In genomic region chr21:25801217-25802015, GRCh38 we compare ENCODE assay signal across 8 cellular contexts.
DNase-seq lines count a peak whose midpoint lies in the region; TF ChIP-seq lines count a peak whose summit lies in the region.

No MANE protein-coding gene starts in this region.

- no peaks in the 10 kb centered on the region for H3K79me1 ChIP-seq in trophoblast cell (ENCODE audit: low read length)

- no CpG with 5 or more reads among the region's 20 CpGs for WGBS in trophoblast cell (ENCODE audit: extremely low coverage, insufficient coverage, insufficient read length)

- no peak overlapping the region for H2AK5ac ChIP-seq in trophoblast cell (ENCODE audit: low read length)

- H3K18ac ChIP-seq in trophoblast cell (ENCODE audit: low read length): no peak overlapping the region

- H3K4me2 ChIP-seq in trophoblast cell (ENCODE audit: low read length): peak overlapping the region; percentile 23

- no peaks in the 10 kb centered on the region for H3K4me1 ChIP-seq in SJSA1 (replicated peaks)
- H3K4me1 ChIP-seq in trophoblast cell (ENCODE audit: control insufficient read depth in 1 of 2, insufficient read depth in 2 of 2, low read length in 2 of 2): no peaks in the 10 kb centered on the region

- H3K14ac ChIP-seq in trophoblast cell (ENCODE audit: low read length): no peak overlapping the region

- H3K27me3 ChIP-seq in H7 (ENCODE audit: control insufficient read depth, insufficient read depth, low read length) (no peaks in the 10 kb centered on the region; the same call in 1 of the 2 replicates), SJSA1 (replicated peaks) (no peaks in the 10 kb centered on the region), trophoblast cell (ENCODE audit: insufficient read depth, low read length) (no peaks in the 10 kb centered on the region)

- no peak overlapping the region for H2BK120ac ChIP-seq in trophoblast cell (ENCODE audit: insufficient read depth, low read length, poor library complexity)

- H3K4me1 Mint-ChIP-seq in type B pancreatic cell (ENCODE audit: unreplicated experiment): peaks cover 6% of the 10 kb centered on the region

- H3K27me3 Mint-ChIP-seq in type B pancreatic cell: peaks cover 13% of the 10 kb centered on the region

- H3K27ac ChIP-seq in SJSA1 (no peak overlapping the region), trophoblast cell (ENCODE audit: low read depth, low read length) (no peak overlapping the region)

- no peak overlapping the region for H3K4me3 Mint-ChIP-seq in type B pancreatic cell

- peak overlapping the region; percentile 16; the same call in 1 of the 2 replicates for H3K4me3 ChIP-seq in H7 (ENCODE audit: insufficient read depth, low read depth, low read length)
- H3K4me3 ChIP-seq in SJSA1: no peak overlapping the region
- H3K4me3 ChIP-seq in trophoblast cell (ENCODE audit: low read depth, low read length): no peak overlapping the region

- no peak overlapping the region for H3K27ac Mint-ChIP-seq in type B pancreatic cell

- no peak overlapping the region for H2AFZ ChIP-seq in trophoblast cell (ENCODE audit: insufficient read depth, low read length, poor library complexity)

- H2BK5ac ChIP-seq in trophoblast cell (ENCODE audit: low read depth, low read length, poor library complexity): no peak overlapping the region

- H2BK12ac ChIP-seq in trophoblast cell (ENCODE audit: low read length): no peak overlapping the region

- no peaks in the 10 kb centered on the region for H3K9me3 ChIP-seq in SJSA1 (replicated peaks)
- no peaks in the 10 kb centered on the region for H3K9me3 ChIP-seq in trophoblast cell (ENCODE audit: insufficient read depth, low read depth, low read length)

- H3K23ac ChIP-seq in trophoblast cell (ENCODE audit: low read length): no peak overlapping the region

- no peaks in the 10 kb centered on the region for H3K36me3 Mint-ChIP-seq in type B pancreatic cell

- no peak overlapping the region for H3K4ac ChIP-seq in trophoblast cell (ENCODE audit: low read depth, low read length)

- DNase-seq in GM03348 (ENCODE audit: low spot score) (peak; percentile 87), H7 (peak; percentile 67), SJSA1 (ENCODE audit: low read depth in 1 of 2, low spot score in 2 of 2) (peak; percentile 36 to 78), glomerular endothelial cell (ENCODE audit: extremely low read depth, low read depth, low spot score) (peak; percentile 56), trophoblast cell (peak; percentile 86 to 96), type B pancreatic cell (ENCODE audit: extremely low spot score, unreplicated experiment) (peak; percentile 84)
- DNase-seq in activated naive CD4-positive, alpha-beta T cell (lab: John Stamatoyannopoulos, UW): peak; percentile 51 to 72 (median 65)

- peaks cover 5% of the 10 kb centered on the region for H3K9me3 Mint-ChIP-seq in type B pancreatic cell

- no peak overlapping the region for H4K12ac ChIP-seq in trophoblast cell (ENCODE audit: low read depth, low read length)

- H3K79me2 ChIP-seq in trophoblast cell (ENCODE audit: control insufficient read depth, insufficient read depth, low read length, poor library complexity): no peaks in the 10 kb centered on the region

- TF ChIP-seq CTCF in LNCAP (IDR thresholded peaks at IDR 0.05) (peak; percentile 97), type B pancreatic cell (conservative IDR thresholded peaks at IDR 0.05) (peak; percentile 97)

- no peak overlapping the region for H4K8ac ChIP-seq in trophoblast cell (ENCODE audit: low read depth, low read length)

- no peak overlapping the region for H3K9ac ChIP-seq in trophoblast cell (ENCODE audit: low read length)

- H4K91ac ChIP-seq in trophoblast cell (ENCODE audit: low read depth, low read length): no peak overlapping the region

- H3K36me3 ChIP-seq in H7 (replicated peaks; ENCODE audit: control insufficient read depth, insufficient read depth, low read length) (no peaks in the 10 kb centered on the region), SJSA1 (no peaks in the 10 kb centered on the region), trophoblast cell (ENCODE audit: control insufficient read depth in 1 of 2, insufficient read depth in 2 of 2, low read length in 2 of 2) (no peaks in the 10 kb centered on the region)
